In genomic region chr4:11488657-11489448, GRCh38 we compare ENCODE assay signal across 16 cellular contexts.
DNase-seq lines count a peak whose midpoint lies in the region; ATAC-seq, FAIRE-seq and TF ChIP-seq lines count a peak whose summit lies in the region.
"Had no signal": no experiment of that assay in that cellular context is flagged by ENCODE, and none has a peak within 500 bp of the region (broad histone marks: within the 10 kb centered on the region; RNA-seq: fewer than 3 reads in every experiment).

No MANE protein-coding gene starts in this region.

- H3K4me3 Mint-ChIP-seq in effector memory CD8-positive, alpha-beta T cell: peak overlapping the region; percentile 11 to 23
- H3K4me3 Mint-ChIP-seq: activated CD4-positive, alpha-beta memory T cell treated with anti-CD3 and anti-CD28 coated beads for 36 hours; immature natural killer cell had no signal

- H3K4me1 ChIP-seq in HepG2 (ENCODE audit: insufficient read depth, low read length) (no peaks in the 10 kb centered on the region), right lobe of liver (no peaks in the 10 kb centered on the region), OCI-LY3 (ENCODE audit: low read length) (peaks cover 25% of the 10 kb centered on the region), osteoblast (ENCODE audit: insufficient read depth, low read length) (no peaks in the 10 kb centered on the region)

- no TSS peak for BruUV-seq in HepG2 (replicated peaks; lab: Mats Ljungman, UMichigan)

- H3K36me3 Mint-ChIP-seq in effector memory CD8-positive, alpha-beta T cell (ENCODE audit: insufficient read depth): no peaks in the 10 kb centered on the region
- H3K36me3 Mint-ChIP-seq: activated CD4-positive, alpha-beta memory T cell treated with anti-CD3 and anti-CD28 coated beads for 36 hours had no signal

- no peaks in the 10 kb centered on the region for H4K20me1 ChIP-seq in HepG2 (ENCODE audit: insufficient read depth, low read length)
- H4K20me1 ChIP-seq in OCI-LY3 (ENCODE audit: insufficient read depth, low read length): no peaks in the 10 kb centered on the region
- H4K20me1 ChIP-seq in osteoblast (ENCODE audit: insufficient read depth, low read length): no peaks in the 10 kb centered on the region

- peaks cover 6 to 7% of the 10 kb centered on the region in 2 donors for H3K4me1 Mint-ChIP-seq in effector memory CD8-positive, alpha-beta T cell (ENCODE audit: low read depth in 2 of 2)
- H3K4me1 Mint-ChIP-seq: immature natural killer cell had no signal

- H3K27ac ChIP-seq in HepG2 (ENCODE audit: extremely low read length, insufficient read depth, low read length): no peak overlapping the region
- H3K27ac ChIP-seq in right lobe of liver: no peak overlapping the region
- H3K27ac ChIP-seq in OCI-LY3 (ENCODE audit: low read length): no peak overlapping the region
- H3K27ac ChIP-seq in osteoblast (ENCODE audit: low read depth, low read length): no peak overlapping the region
- H3K27ac ChIP-seq: cardiac muscle cell, HL-60 had no signal

- TF ChIP-seq RAD21 in HepG2 (CRISPR knock-in tag; IDR thresholded peaks at IDR 0.05): no peak

- H3K79me2 ChIP-seq in HepG2 (ENCODE audit: insufficient read depth, low read length) (no peaks in the 10 kb centered on the region), OCI-LY3 (ENCODE audit: low read length) (no peaks in the 10 kb centered on the region), osteoblast (ENCODE audit: insufficient read depth, low read length) (no peaks in the 10 kb centered on the region)

- intact Hi-C loops in HepG2 (cut with micrococcal nuclease; ENCODE audit: unreplicated experiment) (loop anchor here (5.0 kb wide), 1 partner anchor 1143 kb away; no protein-coding TSS in a partner anchor), right lobe of liver (cut with DNase I) (no loop called here)

- in situ Hi-C loops in HepG2 (cut with HindIII; ENCODE audit: extremely low pct_ligation_motif_present, low pct_unique_long_range_greater_than_20kb): no loop called here

- no peaks in the 10 kb centered on the region for H3K36me3 ChIP-seq in HepG2 (replicated peaks in 1 of 2; ENCODE audit: control insufficient read depth in 1 of 2, insufficient read depth in 2 of 2, low read length in 2 of 2)
- no peaks in the 10 kb centered on the region for H3K36me3 ChIP-seq in right lobe of liver
- no peaks in the 10 kb centered on the region for H3K36me3 ChIP-seq in OCI-LY3 (replicated peaks; ENCODE audit: low read depth, low read length)
- no peaks in the 10 kb centered on the region for H3K36me3 ChIP-seq in osteoblast (ENCODE audit: insufficient read depth, low read length)
- H3K36me3 ChIP-seq: cardiac muscle cell had no signal

- H3K9ac ChIP-seq in HepG2 (ENCODE audit: insufficient read depth, low read depth, low read length) (no peak overlapping the region), OCI-LY3 (ENCODE audit: low read length) (no peak overlapping the region)

- CTCF ChIA-PET in HepG2 (lab: Yijun Ruan, JAX; ENCODE audit: low intra/inter-chr PET ratio, low total read pairs): no interaction called here

- TF ChIP-seq EP300 in HepG2 (IDR thresholded peaks at IDR 0.05; ENCODE audit: low read depth in 2 of 2, low read length in 2 of 2) (no peak), HepG2 (CRISPR knock-in tag; IDR thresholded peaks at IDR 0.05; ENCODE audit: borderline replicate concordance) (no peak)

- H3K4me2 ChIP-seq in HepG2 (ENCODE audit: low read depth, low read length) (no peak overlapping the region), OCI-LY3 (ENCODE audit: low read length) (peak overlapping the region; percentile 77), osteoblast (ENCODE audit: insufficient read depth, low read length) (no peak overlapping the region)

- 5% methylated on average over 6 of the region's 6 CpGs for WGBS in HepG2 (ENCODE audit: low lambda C conversion rate)
- 48% methylated on average over 5 of the region's 6 CpGs for WGBS in right lobe of liver (ENCODE audit: insufficient coverage, low coverage, low lambda C conversion rate, missing lambda C conversion rate)

- H3K9me3 Mint-ChIP-seq in effector memory CD8-positive, alpha-beta T cell: no peaks in the 10 kb centered on the region
- H3K9me3 Mint-ChIP-seq: activated CD4-positive, alpha-beta memory T cell treated with anti-CD3 and anti-CD28 coated beads for 36 hours; immature natural killer cell had no signal

- no peak for TF ChIP-seq POLR2A in HepG2 (IDR thresholded peaks at IDR 0.05; ENCODE audit: insufficient read depth in 1 of 2, low read depth in 2 of 2, low read length in 2 of 2)
- no peak for TF ChIP-seq POLR2A in right lobe of liver (IDR thresholded peaks at IDR 0.05)

- H3K27me3 ChIP-seq in HepG2 (ENCODE audit: control insufficient read depth in 1 of 2, insufficient read depth in 2 of 2, low read length in 2 of 2) (no peaks in the 10 kb centered on the region), right lobe of liver (no peaks in the 10 kb centered on the region), OCI-LY3 (ENCODE audit: low read depth, low read length) (no peaks in the 10 kb centered on the region), osteoblast (ENCODE audit: insufficient read depth, low read length) (no peaks in the 10 kb centered on the region)
- H3K27me3 ChIP-seq: cardiac muscle cell had no signal

- H3K4me3 ChIP-seq in HepG2 (replicated peaks in 1 of 3; ENCODE audit: insufficient read depth in 1 of 3, low read depth in 2 of 3, low read length in 3 of 3): no peak overlapping the region
- no peak overlapping the region for H3K4me3 ChIP-seq in right lobe of liver
- peak overlapping the region; percentile 66 for H3K4me3 ChIP-seq in OCI-LY3 (ENCODE audit: low read length)
- no peak overlapping the region for H3K4me3 ChIP-seq in osteoblast (ENCODE audit: insufficient read depth, low read length)
- H3K4me3 ChIP-seq: cardiac muscle cell had no signal

- DNase-seq in HepG2 (ENCODE audit: low spot score) (no peak), right lobe of liver (no peak), ureter (ENCODE audit: low spot score) (no peak), activated gamma-delta T cell (lab: John Stamatoyannopoulos, UW) (no peak), osteoblast (ENCODE audit: insufficient read length, low spot score, missing footprints) (no peak)
- DNase-seq in effector memory CD8-positive, alpha-beta T cell: no peak
- DNase-seq in stimulated activated CD4-positive, alpha-beta T cell treated with anti-CD3 and anti-CD28 coated beads, Interleukin-2, amount 100 ng/mL, for 48 hours: no peak
- DNase-seq: activated CD4-positive, alpha-beta memory T cell treated with anti-CD3 and anti-CD28 coated beads for 36 hours; effector memory CD4-positive, alpha-beta T cell; immature natural killer cell; midbrain; NCI-H2107; occipital lobe had no signal

- H2AFZ ChIP-seq in HepG2 (ENCODE audit: low read length) (no peak overlapping the region), OCI-LY3 (ENCODE audit: low read depth, low read length) (no peak overlapping the region), osteoblast (ENCODE audit: low read length) (no peak overlapping the region)

- H3K9me3 ChIP-seq in HepG2 (ENCODE audit: low read length) (peaks cover 19% of the 10 kb centered on the region), right lobe of liver (no peaks in the 10 kb centered on the region), OCI-LY3 (ENCODE audit: insufficient read depth, low read length) (no peaks in the 10 kb centered on the region), osteoblast (ENCODE audit: low read depth, low read length) (no peaks in the 10 kb centered on the region)

- ATAC-seq in HepG2: no peak
- no peak for ATAC-seq in right lobe of liver
- ATAC-seq in effector memory CD8-positive, alpha-beta T cell (replicated peaks): no peak

- POLR2A ChIA-PET in HepG2 (lab: Yijun Ruan, JAX): no interaction called here

- FAIRE-seq in HepG2 (lab: Jason Lieb, UNC): no peak

- H3K27me3 Mint-ChIP-seq in effector memory CD8-positive, alpha-beta T cell: no peaks in the 10 kb centered on the region
- H3K27me3 Mint-ChIP-seq: activated CD4-positive, alpha-beta memory T cell treated with anti-CD3 and anti-CD28 coated beads for 36 hours had no signal

- TF ChIP-seq CTCF in HepG2 (CRISPR knock-in tag; IDR thresholded peaks at IDR 0.05) (no peak), right lobe of liver (IDR thresholded peaks at IDR 0.05) (no peak), OCI-LY3 (IDR thresholded peaks at IDR 0.05; ENCODE audit: low read depth, low read length) (peak; percentile 63), osteoblast (IDR thresholded peaks at IDR 0.05; ENCODE audit: extremely low read depth, low read depth, low read length) (no peak)

- H3K27ac Mint-ChIP-seq in effector memory CD8-positive, alpha-beta T cell: peak overlapping the region in 1 of 2 donors; percentile 5
- H3K27ac Mint-ChIP-seq: activated CD4-positive, alpha-beta memory T cell treated with anti-CD3 and anti-CD28 coated beads for 36 hours; immature natural killer cell had no signal

TF ChIP-seq in HepG2, 621 proteins besides CTCF, POLR2A, EP300 and RAD21:
- TF ChIP-seq TEAD3 (CRISPR knock-in tag; optimal IDR thresholded peaks at IDR 0.05; ENCODE audit: borderline replicate concordance): no peak
- TF ChIP-seq MLLT10 (CRISPR knock-in tag; IDR thresholded peaks at IDR 0.05): no peak
- no peak for TF ChIP-seq ZNF12 (CRISPR knock-in tag; IDR thresholded peaks at IDR 0.05)
- TF ChIP-seq DPF2 (CRISPR knock-in tag; IDR thresholded peaks at IDR 0.05; ENCODE audit: borderline replicate concordance, low read depth): no peak
- 0 out of 2 replicates have a peak, but pooled peaks have one; percentile 13 for TF ChIP-seq STAG1 (CRISPR knock-in tag; IDR thresholded peaks at IDR 0.05)
- no peak for TF ChIP-seq ATM (IDR thresholded peaks at IDR 0.05; ENCODE audit: borderline replicate concordance)
